In genomic region chr17:58755269-58755576, GRCh38 we compare ENCODE assay signal across 8 cellular contexts. TPM values are rescaled to one million over a fixed set of nuclear protein-coding genes. Genes with fewer than 3 reads are reported as not detected.
A peak's percentile ranks its signal among the peaks of the same experiment; 100 is the strongest.
DNase-seq lines count a peak whose midpoint lies in the region; ATAC-seq, FAIRE-seq and TF ChIP-seq lines count a peak whose summit lies in the region.

No MANE protein-coding gene starts in this region.

- peaks cover 2% of the 10 kb centered on the region for H3K36me3 Mint-ChIP-seq in activated naive CD4-positive, alpha-beta T cell treated with anti-CD3 and anti-CD28 coated beads, Interleukin-2, amount 10 ng/mL, durations not matched to agents 7 days and 5 days
- no peaks in the 10 kb centered on the region for H3K36me3 Mint-ChIP-seq in activated T-helper 1 cell treated with anti-CD3 and anti-CD28 coated beads, Interleukin-12 subunit alpha, Interleukin-12 subunit beta, Interleukin-2, Interleukin-4 antibody, amounts not matched to agents 30 ng/mL and 10 ng/mL and 1 ng/mL, durations not matched to agents 14 hours and 24 hours and 36 hours (ENCODE audit: low read depth)

- no peak overlapping the region for H3K9ac ChIP-seq in kidney (ENCODE audit: low read length in 2 of 2)

- peaks cover 11% of the 10 kb centered on the region for H3K4me1 Mint-ChIP-seq in activated naive CD4-positive, alpha-beta T cell treated with anti-CD3 and anti-CD28 coated beads, Interleukin-2, amount 10 ng/mL, durations not matched to agents 7 days and 5 days
- H3K4me1 Mint-ChIP-seq in activated T-helper 1 cell treated with anti-CD3 and anti-CD28 coated beads, Interleukin-12 subunit alpha, Interleukin-12 subunit beta, Interleukin-2, Interleukin-4 antibody, amounts not matched to agents 30 ng/mL and 10 ng/mL and 1 ng/mL, durations not matched to agents 14 hours and 24 hours and 36 hours (ENCODE audit: low read depth): peaks cover 12% of the 10 kb centered on the region

- ATAC-seq in thoracic aorta (ENCODE audit: insufficient number of reproducible peaks, low FRiP score, low read depth): no peak

- POLR2A ChIA-PET in HEK293T (lab: Yijun Ruan, JAX): interaction anchor here (0.5 to 2.2 kb wide), 7 partner anchors 12 to 236 kb away, joined by 3 to 9 read pairs (median 6); partner anchors contain the start of genes RAD51C and TEX14

- H3K9me3 Mint-ChIP-seq in activated naive CD4-positive, alpha-beta T cell treated with anti-CD3 and anti-CD28 coated beads, Interleukin-2, amount 10 ng/mL, durations not matched to agents 7 days and 5 days: no peaks in the 10 kb centered on the region
- no peaks in the 10 kb centered on the region for H3K9me3 Mint-ChIP-seq in activated T-helper 1 cell treated with anti-CD3 and anti-CD28 coated beads, Interleukin-12 subunit alpha, Interleukin-12 subunit beta, Interleukin-2, Interleukin-4 antibody, amounts not matched to agents 30 ng/mL and 10 ng/mL and 1 ng/mL, durations not matched to agents 14 hours and 24 hours and 36 hours

- peak overlapping the region; percentile 42 to 53 for H3K4me3 ChIP-seq in kidney (ENCODE audit: low read length in 2 of 2)
- peak overlapping the region; percentile 72 for H3K4me3 ChIP-seq in thoracic aorta

- FAIRE-seq in kidney (lab: Jason Lieb, UNC): no peak

- H3K4me3 Mint-ChIP-seq in activated naive CD4-positive, alpha-beta T cell treated with anti-CD3 and anti-CD28 coated beads, Interleukin-2, amount 10 ng/mL, durations not matched to agents 7 days and 5 days: peak overlapping the region; percentile 73
- peak overlapping the region; percentile 73 for H3K4me3 Mint-ChIP-seq in activated T-helper 1 cell treated with anti-CD3 and anti-CD28 coated beads, Interleukin-12 subunit alpha, Interleukin-12 subunit beta, Interleukin-2, Interleukin-4 antibody, amounts not matched to agents 30 ng/mL and 10 ng/mL and 1 ng/mL, durations not matched to agents 14 hours and 24 hours and 36 hours

- H3K27me3 ChIP-seq in thoracic aorta (replicated peaks; ENCODE audit: insufficient read depth): no peaks in the 10 kb centered on the region

- no peaks in the 10 kb centered on the region for H3K36me3 ChIP-seq in kidney (ENCODE audit: control insufficient read depth in 1 of 2, insufficient read depth in 2 of 2, low read length in 2 of 2)
- H3K36me3 ChIP-seq in thoracic aorta: no peaks in the 10 kb centered on the region

- H3K27ac ChIP-seq in kidney (ENCODE audit: low read depth in 2 of 2, low read length in 2 of 2): no peak overlapping the region
- H3K27ac ChIP-seq in thoracic aorta: no peak overlapping the region

- intact Hi-C loops in activated T-helper 1 cell treated with anti-CD3 and anti-CD28 coated beads, Interleukin-12 subunit alpha, Interleukin-12 subunit beta, Interleukin-2, Interleukin-4 antibody, amounts not matched to agents 30 ng/mL and 10 ng/mL and 1 ng/mL, durations not matched to agents 14 hours and 24 hours and 36 hours (cut with micrococcal nuclease): loop anchor here (2.0 kb wide), 1 partner anchor 250 kb away; no protein-coding TSS in a partner anchor
- intact Hi-C loops in kidney (cut with DNase I): no loop called here

- CTCF ChIA-PET in activated naive CD4-positive, alpha-beta T cell treated with anti-CD3 and anti-CD28 coated beads, Interleukin-2, amount 10 ng/mL, durations not matched to agents 7 days and 5 days (lab: Charles Lee): no interaction called here
- CTCF ChIA-PET in HEK293T (lab: Yijun Ruan, JAX): interaction anchor here (0.6 to 1.0 kb wide), 2 partner anchors 19 to 1082 kb away, joined by 3 read pairs; no protein-coding TSS in a partner anchor

- H3K27me3 Mint-ChIP-seq in activated naive CD4-positive, alpha-beta T cell treated with anti-CD3 and anti-CD28 coated beads, Interleukin-2, amount 10 ng/mL, durations not matched to agents 7 days and 5 days: peaks cover 69% of the 10 kb centered on the region
- H3K27me3 Mint-ChIP-seq in activated T-helper 1 cell treated with anti-CD3 and anti-CD28 coated beads, Interleukin-12 subunit alpha, Interleukin-12 subunit beta, Interleukin-2, Interleukin-4 antibody, amounts not matched to agents 30 ng/mL and 10 ng/mL and 1 ng/mL, durations not matched to agents 14 hours and 24 hours and 36 hours (ENCODE audit: insufficient read depth): peaks cover 56% of the 10 kb centered on the region

- no peaks in the 10 kb centered on the region for H3K9me3 ChIP-seq in kidney (ENCODE audit: control insufficient read depth in 1 of 2, low read length in 2 of 2)
- no peaks in the 10 kb centered on the region for H3K9me3 ChIP-seq in thoracic aorta

- H3K4me1 ChIP-seq in kidney (ENCODE audit: control insufficient read depth in 1 of 2, insufficient read depth in 1 of 2, low read depth in 1 of 2, low read length in 2 of 2): peaks cover 0 to 4% of the 10 kb centered on the region in 2 donors
- H3K4me1 ChIP-seq in thoracic aorta (ENCODE audit: control insufficient read depth in 1 of 2, low read depth in 2 of 2): peaks cover 14 to 19% of the 10 kb centered on the region in 2 donors

- DNase-seq in activated naive CD4-positive, alpha-beta T cell treated with anti-CD3 and anti-CD28 coated beads, Interleukin-2, amount 10 ng/mL, durations not matched to agents 7 days and 5 days: no peak
- DNase-seq in activated naive CD4-positive, alpha-beta T cell treated with anti-CD3 and anti-CD28 coated beads, Interleukin-2, amount 50 U/mL, for 16 hours: no peak
- no peak for DNase-seq in activated T-helper 1 cell treated with anti-CD3 and anti-CD28 coated beads, Interleukin-12 subunit alpha, Interleukin-12 subunit beta, Interleukin-2, Interleukin-4 antibody, amounts not matched to agents 30 ng/mL and 10 ng/mL and 1 ng/mL, durations not matched to agents 14 hours and 24 hours and 36 hours (ENCODE audit: low spot score)
- no peak for DNase-seq in kidney
- no peak for DNase-seq in thoracic aorta (ENCODE audit: low spot score)
- no peak for DNase-seq in GDM1 (lab: John Stamatoyannopoulos, UW)
- no peak for DNase-seq in inferior parietal cortex (ENCODE audit: extremely low spot score)
- no peak for DNase-seq in HEK293T (ENCODE audit: extremely low spot score)

- TF ChIP-seq CTCF in kidney (IDR thresholded peaks at IDR 0.05; ENCODE audit: borderline replicate concordance, extremely low read depth, insufficient read depth): no peak
- TF ChIP-seq CTCF in thoracic aorta (IDR thresholded peaks at IDR 0.05): no peak

- no peak overlapping the region for H3K27ac Mint-ChIP-seq in activated naive CD4-positive, alpha-beta T cell treated with anti-CD3 and anti-CD28 coated beads, Interleukin-2, amount 10 ng/mL, durations not matched to agents 7 days and 5 days
- no peak overlapping the region for H3K27ac Mint-ChIP-seq in activated T-helper 1 cell treated with anti-CD3 and anti-CD28 coated beads, Interleukin-12 subunit alpha, Interleukin-12 subunit beta, Interleukin-2, Interleukin-4 antibody, amounts not matched to agents 30 ng/mL and 10 ng/mL and 1 ng/mL, durations not matched to agents 14 hours and 24 hours and 36 hours

TF ChIP-seq in HEK293T, 16 proteins besides CTCF, POLR2A, EP300 and RAD21:
- TF ChIP-seq PKNOX1 (IDR thresholded peaks at IDR 0.05) (no peak), SUZ12 (IDR thresholded peaks at IDR 0.05) (no peak)

RNA-seq across cellular contexts. Expression of gene PPM1E, which starts 0.4 kb away (rescaled TPM):
- total RNA-seq in activated T-helper 1 cell treated with anti-CD3 and anti-CD28 coated beads, Interleukin-12 subunit alpha, Interleukin-12 subunit beta, Interleukin-2, Interleukin-4 antibody, amounts not matched to agents 30 ng/mL and 10 ng/mL and 1 ng/mL, durations not matched to agents 14 hours and 24 hours and 36 hours: 0.03 TPM in 1 of 2 replicates, not detected in the other
- 0.82 TPM for total RNA-seq in kidney
- 0.47 TPM for polyA plus RNA-seq in kidney (ENCODE audit: insufficient read depth, low read depth, low replicate concordance)
- total RNA-seq in thoracic aorta: not detected
